11 cellular contexts compared by ENCODE assay signal in genomic region chr16:11673091-11674000, GRCh38. TPM values are rescaled to one million over a fixed set of nuclear protein-coding genes. Genes with fewer than 3 reads are reported as not detected.
DNase-seq lines count a peak whose midpoint lies in the region; ATAC-seq, FAIRE-seq and TF ChIP-seq lines count a peak whose summit lies in the region.
"Had no signal": no experiment of that assay in that cellular context is flagged by ENCODE, and none has a peak within 500 bp of the region (broad histone marks: within the 10 kb centered on the region; RNA-seq: fewer than 3 reads in every experiment).

No MANE protein-coding gene starts in this region.

- FAIRE-seq in frontal cortex (lab: Jason Lieb, UNC), result no peak
- FAIRE-seq: bronchial epithelial cell had no signal

- H3K4me3 ChIP-seq in GM06990 (replicated peaks; ENCODE audit: low read depth, low read length), result peak overlapping the region; percentile 4; the same call in 1 of the 2 replicates
- H3K4me3 ChIP-seq in RWPE2 (ENCODE audit: severe bottlenecking), result no peak overlapping the region
- H3K4me3 ChIP-seq in esophagus squamous epithelium, result no peak overlapping the region
- H3K4me3 ChIP-seq in gastrocnemius medialis, result peak overlapping the region in 3 of 4 donors; percentile 1 to 33 (median 24)
- no peak overlapping the region for H3K4me3 ChIP-seq in brain microvascular endothelial cell (ENCODE audit: low read depth, low read length)
- H3K4me3 ChIP-seq: mucosa of descending colon had no signal

- WGBS in esophagus squamous epithelium, 2 donors, result 55 to 68% methylated on average over 12 to 17 of the region's 25 CpGs

- ATAC-seq in RWPE2 (ENCODE audit: low read depth) (no peak), gastrocnemius medialis (no peak), HG02981 (IDR thresholded peaks at IDR 0.05; ENCODE audit: unreplicated experiment) (no peak)

- in situ Hi-C loops in gastrocnemius medialis (cut with MboI; ENCODE audit: low sequenced_read_pairs in 4 of 4) (no loop called here), brain microvascular endothelial cell (cut with HindIII; ENCODE audit: low pct_ligation_motif_present, low sequenced_read_pairs) (no loop called here)

- TF ChIP-seq POLR2A in esophagus squamous epithelium (IDR thresholded peaks at IDR 0.05), result no peak
- no peak for TF ChIP-seq POLR2A in gastrocnemius medialis (IDR thresholded peaks at IDR 0.05)

- H3K9me3 ChIP-seq in RWPE2 (ENCODE audit: severe bottlenecking) (no peaks in the 10 kb centered on the region), esophagus squamous epithelium (no peaks in the 10 kb centered on the region), gastrocnemius medialis (no peaks in the 10 kb centered on the region)
- H3K9me3 ChIP-seq: mucosa of descending colon had no signal

- intact Hi-C loops in esophagus squamous epithelium (cut with DNase I), result no loop called here
- intact Hi-C loops in gastrocnemius medialis (cut with DNase I; ENCODE audit: low total_unique reads), result no loop called here

- H3K36me3 ChIP-seq in GM06990 (ENCODE audit: control insufficient read depth, insufficient read depth, low read length), result peaks cover 16% of the 10 kb centered on the region
- H3K36me3 ChIP-seq in RWPE2 (ENCODE audit: low read depth), result peaks cover 27% of the 10 kb centered on the region
- peaks cover 0 to 30% (median 9%) of the 10 kb centered on the region in 3 donors for H3K36me3 ChIP-seq in esophagus squamous epithelium
- peaks cover 0 to 18% of the 10 kb centered on the region in 2 donors for H3K36me3 ChIP-seq in gastrocnemius medialis
- peaks cover 13% of the 10 kb centered on the region for H3K36me3 ChIP-seq in brain microvascular endothelial cell (replicated peaks)

- H3K4me1 ChIP-seq in RWPE2 (ENCODE audit: insufficient read depth, poor library complexity, severe bottlenecking) (peaks cover 48% of the 10 kb centered on the region), esophagus squamous epithelium (peaks cover 81 to 97% (median 90%) of the 10 kb centered on the region in 3 donors), gastrocnemius medialis (peaks cover 86 to 93% of the 10 kb centered on the region in 2 donors)

- TF ChIP-seq CTCF in GM06990 (IDR thresholded peaks at IDR 0.05; ENCODE audit: insufficient read depth, low read length, poor library complexity, severe bottlenecking), result no peak
- no peak for TF ChIP-seq CTCF in RWPE2 (IDR thresholded peaks at IDR 0.05; ENCODE audit: poor library complexity, severe bottlenecking)
- TF ChIP-seq CTCF in esophagus squamous epithelium (IDR thresholded peaks at IDR 0.05), result no peak
- TF ChIP-seq CTCF in gastrocnemius medialis (IDR thresholded peaks at IDR 0.05 in 4 of 5, conservative IDR thresholded peaks at IDR 0.05 in 1 of 5), result no peak
- TF ChIP-seq CTCF in brain microvascular endothelial cell (IDR thresholded peaks at IDR 0.05; ENCODE audit: low read depth, low read length, missing control alignments), result no peak

- DNase-seq in GM06990 (ENCODE audit: extremely low read depth, insufficient read length) (no peak), RWPE2 (ENCODE audit: low spot score) (no peak), esophagus squamous epithelium (lab: John Stamatoyannopoulos, UW) (no peak), gastrocnemius medialis (peak in 1 of 2 donors; percentile 74), SW480 (ENCODE audit: low spot score) (no peak), brain microvascular endothelial cell (no peak), frontal cortex (ENCODE audit: low spot score in 2 of 2) (no peak)
- DNase-seq: stimulated activated CD4-positive, alpha-beta T cell treated with anti-CD3 and anti-CD28 coated beads, Interleukin-1b, Interleukin-23, amount 100 ng/mL, for 48 hours had no signal

- no peaks in the 10 kb centered on the region for H3K27me3 ChIP-seq in GM06990 (replicated peaks; ENCODE audit: control insufficient read depth, insufficient read depth, low read length)
- H3K27me3 ChIP-seq in RWPE2 (ENCODE audit: insufficient read depth, poor library complexity, severe bottlenecking), result no peaks in the 10 kb centered on the region
- no peaks in the 10 kb centered on the region for H3K27me3 ChIP-seq in esophagus squamous epithelium
- H3K27me3 ChIP-seq in gastrocnemius medialis, result no peaks in the 10 kb centered on the region
- H3K27me3 ChIP-seq in brain microvascular endothelial cell (replicated peaks), result no peaks in the 10 kb centered on the region

- H3K27ac ChIP-seq in RWPE2 (ENCODE audit: poor library complexity, severe bottlenecking) (peak overlapping the region; percentile 70), esophagus squamous epithelium (peak overlapping the region; percentile 56 to 90 (median 74)), gastrocnemius medialis (peak overlapping the region; percentile 91 to 99 (median 97)), brain microvascular endothelial cell (no peak overlapping the region)

RNA-seq across cellular contexts. Expression of gene SNN, which starts 5.1 kb away (rescaled TPM):
- total RNA-seq in esophagus squamous epithelium, result 10 to 100 TPM; 13.7 to 22.9 (median 17.0) TPM
- 10 to 100 TPM; 22.5 to 94.5 (median 78.1) TPM for total RNA-seq in gastrocnemius medialis
- 154 TPM for total RNA-seq in frontal cortex

Comparison
In these comparisons a context has a peak if more than half of its experiments do, and no peak if none do; other contexts are left out.
1. H3K4me3 ChIP-seq: peak in GM06990 (single experiment) and gastrocnemius medialis (3 of 4); none in RWPE2 (single experiment), esophagus squamous epithelium (0 of 4) and brain microvascular endothelial cell (single experiment).